ENCODE assay signal across 9 cellular contexts in the genomic region with DNA sequence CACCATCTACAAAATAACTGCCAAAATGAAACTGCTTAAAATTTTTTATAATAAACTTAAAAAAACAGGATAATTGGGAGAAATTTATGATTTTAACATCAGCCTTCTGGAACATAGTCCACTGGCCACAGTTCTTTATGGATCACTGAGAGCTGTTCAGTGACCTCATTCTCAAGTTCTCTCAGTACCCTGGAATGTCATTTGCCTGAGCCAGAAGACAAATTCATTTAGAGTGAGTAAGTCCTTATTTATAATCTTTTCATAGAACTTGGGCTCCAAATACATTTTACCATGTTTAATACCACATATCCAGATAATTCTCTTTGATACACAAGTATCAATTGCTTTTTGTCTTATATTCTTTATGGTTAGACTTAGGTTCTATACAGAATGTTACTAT.
DNase-seq lines count a peak whose midpoint lies in the region; ATAC-seq, FAIRE-seq and TF ChIP-seq lines count a peak whose summit lies in the region.
"Had no signal": no experiment of that assay in that cellular context is flagged by ENCODE, and none has a peak within 500 bp of the region (broad histone marks: within the 10 kb centered on the region; RNA-seq: fewer than 3 reads in every experiment).

No MANE protein-coding gene starts in this region.

- H3K9me3 ChIP-seq in left lung: no peaks in the 10 kb centered on the region
- no peaks in the 10 kb centered on the region for H3K9me3 ChIP-seq in vagina
- peaks cover 6% of the 10 kb centered on the region; the same call in 1 of the 2 replicates for H3K9me3 ChIP-seq in HepG2 (ENCODE audit: low read length)

- H4K20me1 ChIP-seq in HepG2 (ENCODE audit: insufficient read depth, low read length): no peaks in the 10 kb centered on the region

- TF ChIP-seq RAD21 in HepG2 (CRISPR knock-in tag; IDR thresholded peaks at IDR 0.05): no peak

- DNase-seq in LoVo (ENCODE audit: low spot score): peak; percentile 9
- peak; percentile 10 for DNase-seq in dermis blood vessel endothelial cell
- DNase-seq in left lung: no peak
- no peak for DNase-seq in vagina (ENCODE audit: extremely low spot score in 2 of 2)
- DNase-seq in NCI-H2029 treated with DMSO at 0.1 percent for 48 hours (lab: John Stamatoyannopoulos, UW): no peak
- no peak for DNase-seq in HepG2 (ENCODE audit: low spot score)
- no peak for DNase-seq in NCI-H526 treated with DMSO at 0.1 percent for 48 hours (lab: John Stamatoyannopoulos, UW)
- DNase-seq: NCI-H2107, nucleus accumbens had no signal

- H3K36me3 ChIP-seq in left lung: no peaks in the 10 kb centered on the region
- peaks cover 0 to 11% of the 10 kb centered on the region in 2 donors for H3K36me3 ChIP-seq in vagina
- H3K36me3 ChIP-seq in HepG2 (replicated peaks in 1 of 2; ENCODE audit: control insufficient read depth in 1 of 2, insufficient read depth in 2 of 2, low read length in 2 of 2): no peaks in the 10 kb centered on the region

- TF ChIP-seq CTCF in left lung (IDR thresholded peaks at IDR 0.05): no peak
- TF ChIP-seq CTCF in vagina (IDR thresholded peaks at IDR 0.05): no peak
- no peak for TF ChIP-seq CTCF in HepG2 (CRISPR knock-in tag; IDR thresholded peaks at IDR 0.05)

- H3K27me3 ChIP-seq in left lung (no peaks in the 10 kb centered on the region), vagina (no peaks in the 10 kb centered on the region), HepG2 (ENCODE audit: control insufficient read depth in 1 of 2, insufficient read depth in 2 of 2, low read length in 2 of 2) (no peaks in the 10 kb centered on the region)

- no peak for TF ChIP-seq EP300 in HepG2 (IDR thresholded peaks at IDR 0.05; ENCODE audit: low read depth in 2 of 2, low read length in 2 of 2)
- no peak for TF ChIP-seq EP300 in HepG2 (CRISPR knock-in tag; IDR thresholded peaks at IDR 0.05; ENCODE audit: borderline replicate concordance)

- H3K27ac ChIP-seq in left lung (peak overlapping the region in 1 of 2 donors; percentile 63), vagina (peak overlapping the region; percentile 64), HepG2 (ENCODE audit: extremely low read length, insufficient read depth, low read length) (no peak overlapping the region)

- no TSS peak for BruUV-seq in HepG2 (replicated peaks; lab: Mats Ljungman, UMichigan)

- H3K4me2 ChIP-seq in HepG2 (ENCODE audit: low read depth, low read length): no peak overlapping the region

- intact Hi-C loops in left lung (cut with DNase I) (no loop called here), vagina (cut with DNase I) (no loop called here), HepG2 (cut with micrococcal nuclease; ENCODE audit: unreplicated experiment) (no loop called here)

- no peak overlapping the region for H3K9ac ChIP-seq in HepG2 (ENCODE audit: insufficient read depth, low read depth, low read length)

- in situ Hi-C loops in HepG2 (cut with HindIII; ENCODE audit: extremely low pct_ligation_motif_present, low pct_unique_long_range_greater_than_20kb): no loop called here

- no peak for FAIRE-seq in HepG2 (lab: Jason Lieb, UNC)

- ATAC-seq in left lung: peak; percentile 74
- no peak for ATAC-seq in HepG2

- POLR2A ChIA-PET in HepG2 (lab: Yijun Ruan, JAX): no interaction called here

- CTCF ChIA-PET in HepG2 (lab: Yijun Ruan, JAX; ENCODE audit: low intra/inter-chr PET ratio, low total read pairs): no interaction called here

- H3K4me1 ChIP-seq in left lung (no peaks in the 10 kb centered on the region), vagina (peaks cover 5% of the 10 kb centered on the region), HepG2 (ENCODE audit: insufficient read depth, low read length) (peaks cover 15% of the 10 kb centered on the region)

- no peak overlapping the region for H3K4me3 ChIP-seq in left lung
- H3K4me3 ChIP-seq in vagina: no peak overlapping the region
- no peak overlapping the region for H3K4me3 ChIP-seq in HepG2 (replicated peaks in 1 of 3; ENCODE audit: insufficient read depth in 1 of 3, low read depth in 2 of 3, low read length in 3 of 3)

- H3K79me2 ChIP-seq in HepG2 (ENCODE audit: insufficient read depth, low read length): no peaks in the 10 kb centered on the region

- TF ChIP-seq POLR2A in vagina (IDR thresholded peaks at IDR 0.05) (no peak), HepG2 (IDR thresholded peaks at IDR 0.05; ENCODE audit: insufficient read depth in 1 of 2, low read depth in 2 of 2, low read length in 2 of 2) (no peak)

- H2AFZ ChIP-seq in HepG2 (ENCODE audit: low read length): no peak overlapping the region

TF ChIP-seq in HepG2, 621 proteins besides CTCF, POLR2A, EP300 and RAD21:
- TF ChIP-seq MAFK (conservative IDR thresholded peaks at IDR 0.05 in 1 of 2, IDR thresholded peaks at IDR 0.05 in 1 of 2; ENCODE audit: low read length in 2 of 2): no peak
- no peak for TF ChIP-seq ATF7 (IDR thresholded peaks at IDR 0.05)
- TF ChIP-seq ATF7 (CRISPR knock-in tag; IDR thresholded peaks at IDR 0.05): no peak
- TF ChIP-seq, protein P1, sequence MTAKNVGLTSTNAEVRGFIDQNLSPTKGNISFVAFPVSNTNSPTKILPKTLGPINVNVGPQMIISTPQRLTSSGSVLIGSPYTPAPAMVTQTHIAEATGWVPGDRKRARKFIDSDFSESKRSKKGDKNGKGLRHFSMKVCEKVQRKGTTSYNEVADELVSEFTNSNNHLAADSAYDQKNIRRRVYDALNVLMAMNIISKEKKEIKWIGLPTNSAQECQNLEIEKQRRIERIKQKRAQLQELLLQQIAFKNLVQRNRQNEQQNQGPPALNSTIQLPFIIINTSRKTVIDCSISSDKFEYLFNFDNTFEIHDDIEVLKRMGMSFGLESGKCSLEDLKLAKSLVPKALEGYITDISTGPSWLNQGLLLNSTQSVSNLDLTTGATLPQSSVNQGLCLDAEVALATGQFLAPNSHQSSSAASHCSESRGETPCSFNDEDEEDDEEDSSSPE (CRISPR knock-in tag; IDR thresholded peaks at IDR 0.05): no peak
- TF ChIP-seq ZNF7 (CRISPR knock-in tag; IDR thresholded peaks at IDR 0.05): no peak
- no peak for TF ChIP-seq HNRNPK (IDR thresholded peaks at IDR 0.05; ENCODE audit: low read depth, low read length, poor library complexity, severe bottlenecking)
- TF ChIP-seq SMAD3 (CRISPR knock-in tag; IDR thresholded peaks at IDR 0.05): no peak
- TF ChIP-seq ZNF781 (CRISPR knock-in tag; IDR thresholded peaks at IDR 0.05; ENCODE audit: borderline replicate concordance, not compliant biosample characterization): no peak
- no peak for TF ChIP-seq ZNF292 (CRISPR knock-in tag; IDR thresholded peaks at IDR 0.05; ENCODE audit: borderline replicate concordance, low read depth)
- no peak for TF ChIP-seq YY1 (IDR thresholded peaks at IDR 0.05; ENCODE audit: insufficient read depth, insufficient replicate concordance, low read depth, low read length)
- TF ChIP-seq ZNF430 (CRISPR knock-in tag; IDR thresholded peaks at IDR 0.05): no peak
- TF ChIP-seq ZNF335 (CRISPR knock-in tag; IDR thresholded peaks at IDR 0.05): no peak
- no peak for TF ChIP-seq JARID2 (CRISPR knock-in tag; IDR thresholded peaks at IDR 0.05; ENCODE audit: insufficient replicate concordance)

Comparison
In these comparisons a context has a peak if more than half of its experiments do, and no peak if none do; other contexts are left out.
1. DNase-seq: peak in LoVo (single experiment) and dermis blood vessel endothelial cell (single experiment); none in left lung (0 of 2), vagina (0 of 2), NCI-H2029 treated with DMSO at 0.1 percent for 48 hours (single experiment), HepG2 (single experiment) and NCI-H526 treated with DMSO at 0.1 percent for 48 hours (single experiment).